ENCODE assay signal across 11 cellular contexts in genomic region chr14:49897414-49897813, GRCh38. TPM values are rescaled to one million over a fixed set of nuclear protein-coding genes. Genes with fewer than 3 reads are reported as not detected.
DNase-seq lines count a peak whose midpoint lies in the region; ATAC-seq, FAIRE-seq and TF ChIP-seq lines count a peak whose summit lies in the region.
"Had no signal": no experiment of that assay in that cellular context is flagged by ENCODE, and none has a peak within 500 bp of the region (broad histone marks: within the 10 kb centered on the region; RNA-seq: fewer than 3 reads in every experiment).

No MANE protein-coding gene starts in this region.

- WGBS in HepG2 (ENCODE audit: low lambda C conversion rate): 54% methylated on average over 1 of the region's 1 CpG
- WGBS in right lobe of liver (ENCODE audit: insufficient coverage, low coverage, low lambda C conversion rate, missing lambda C conversion rate): 17% methylated on average over 1 of the region's 1 CpG

- intact Hi-C loops in HepG2 (cut with micrococcal nuclease; ENCODE audit: unreplicated experiment): loop anchor here (5.0 kb wide), 1 partner anchor 70 kb away; no protein-coding TSS in a partner anchor
- intact Hi-C loops in right lobe of liver (cut with DNase I): loop anchor here in 1 of 2 donors (10.0 kb wide), 1 partner anchor 97 kb away; no protein-coding TSS in a partner anchor

- H3K4me3 ChIP-seq in HepG2 (replicated peaks in 1 of 3; ENCODE audit: insufficient read depth in 1 of 3, low read depth in 2 of 3, low read length in 3 of 3): peak overlapping the region in 1 of 3 experiments; percentile 34; a peak in 1 of 6 replicates
- H3K4me3 ChIP-seq in right lobe of liver: no peak overlapping the region
- peak overlapping the region; percentile 99 for H3K4me3 ChIP-seq in adipocyte (ENCODE audit: low read length)
- no peak overlapping the region for H3K4me3 ChIP-seq in mucosa of stomach (ENCODE audit: low read length)
- H3K4me3 ChIP-seq: ovary had no signal

- FAIRE-seq in HepG2 (lab: Jason Lieb, UNC): no peak

- no peaks in the 10 kb centered on the region for H3K9me3 ChIP-seq in HepG2 (ENCODE audit: low read length)
- H3K9me3 ChIP-seq in right lobe of liver: no peaks in the 10 kb centered on the region
- H3K9me3 ChIP-seq in adipocyte (ENCODE audit: control insufficient read depth, low read length): no peaks in the 10 kb centered on the region
- H3K9me3 ChIP-seq in mucosa of stomach (ENCODE audit: control insufficient read depth, low read length): no peaks in the 10 kb centered on the region
- H3K9me3 ChIP-seq: ovary had no signal

- H3K79me2 ChIP-seq in HepG2 (ENCODE audit: insufficient read depth, low read length): peaks cover 46% of the 10 kb centered on the region

- DNase-seq in HepG2 (ENCODE audit: low spot score) (no peak), right lobe of liver (no peak), adipocyte (ENCODE audit: low read depth) (no peak), germinal center (ENCODE audit: low spot score) (no peak), NCI-H774 (lab: John Stamatoyannopoulos, UW) (no peak)
- DNase-seq: activated effector memory CD4-positive, alpha-beta T cell treated with anti-CD3 and anti-CD28 coated beads, Interleukin-2, amount 50 U/mL, for 16 hours; foreskin melanocyte; ovary had no signal

- no peak for TF ChIP-seq RAD21 in HepG2 (CRISPR knock-in tag; IDR thresholded peaks at IDR 0.05)

- in situ Hi-C loops in HepG2 (cut with HindIII; ENCODE audit: extremely low pct_ligation_motif_present, low pct_unique_long_range_greater_than_20kb): no loop called here

- H3K27me3 ChIP-seq in HepG2 (ENCODE audit: control insufficient read depth in 1 of 2, insufficient read depth in 2 of 2, low read length in 2 of 2): no peaks in the 10 kb centered on the region
- H3K27me3 ChIP-seq in right lobe of liver: no peaks in the 10 kb centered on the region
- no peaks in the 10 kb centered on the region for H3K27me3 ChIP-seq in adipocyte (replicated peaks; ENCODE audit: control insufficient read depth, insufficient read depth, low read length)
- H3K27me3 ChIP-seq in mucosa of stomach (ENCODE audit: control insufficient read depth, insufficient read depth, low read length): no peaks in the 10 kb centered on the region
- H3K27me3 ChIP-seq: ovary had no signal

- no peaks in the 10 kb centered on the region; a peak in 2 of 5 replicates for H3K36me3 ChIP-seq in HepG2 (replicated peaks in 1 of 2; ENCODE audit: control insufficient read depth in 1 of 2, insufficient read depth in 2 of 2, low read length in 2 of 2)
- H3K36me3 ChIP-seq in right lobe of liver: no peaks in the 10 kb centered on the region
- H3K36me3 ChIP-seq in adipocyte (ENCODE audit: control insufficient read depth, insufficient read depth, low read length, severe bottlenecking): peaks cover 12% of the 10 kb centered on the region
- peaks cover 4% of the 10 kb centered on the region for H3K36me3 ChIP-seq in mucosa of stomach (ENCODE audit: control insufficient read depth, insufficient read depth, low read length)
- H3K36me3 ChIP-seq: ovary had no signal

- peak overlapping the region; percentile 57; the same call in 1 of the 2 replicates for H3K4me2 ChIP-seq in HepG2 (ENCODE audit: low read depth, low read length)

- TF ChIP-seq POLR2A in HepG2 (IDR thresholded peaks at IDR 0.05; ENCODE audit: insufficient read depth in 1 of 2, low read depth in 2 of 2, low read length in 2 of 2): no peak
- no peak for TF ChIP-seq POLR2A in right lobe of liver (IDR thresholded peaks at IDR 0.05)

- peaks cover 27% of the 10 kb centered on the region for H4K20me1 ChIP-seq in HepG2 (ENCODE audit: insufficient read depth, low read length)

- H2AFZ ChIP-seq in HepG2 (ENCODE audit: low read length): no peak overlapping the region

- BruUV-seq in HepG2 (replicated peaks; lab: Mats Ljungman, UMichigan): no TSS peak

- no peak for ATAC-seq in HepG2
- no peak for ATAC-seq in right lobe of liver
- ATAC-seq in HG02852 (IDR thresholded peaks at IDR 0.05; ENCODE audit: unreplicated experiment): no peak
- no peak for ATAC-seq in HG03571 (IDR thresholded peaks at IDR 0.05; ENCODE audit: unreplicated experiment)

- H3K9ac ChIP-seq in HepG2 (ENCODE audit: insufficient read depth, low read depth, low read length): no peak overlapping the region
- H3K9ac ChIP-seq in adipocyte (ENCODE audit: low read length): peak overlapping the region; percentile 100
- peak overlapping the region; percentile 60 for H3K9ac ChIP-seq in mucosa of stomach (ENCODE audit: low read length)

- POLR2A ChIA-PET in HepG2 (lab: Yijun Ruan, JAX): no interaction called here

- CTCF ChIA-PET in HepG2 (lab: Yijun Ruan, JAX; ENCODE audit: low intra/inter-chr PET ratio, low total read pairs): no interaction called here

- no peak overlapping the region for H3K27ac ChIP-seq in HepG2 (ENCODE audit: extremely low read length, insufficient read depth, low read length)
- no peak overlapping the region for H3K27ac ChIP-seq in right lobe of liver
- H3K27ac ChIP-seq: ovary had no signal

- TF ChIP-seq CTCF in HepG2 (CRISPR knock-in tag; IDR thresholded peaks at IDR 0.05): no peak
- no peak for TF ChIP-seq CTCF in right lobe of liver (IDR thresholded peaks at IDR 0.05)

- H3K4me1 ChIP-seq in HepG2 (ENCODE audit: insufficient read depth, low read length) (peaks cover 39% of the 10 kb centered on the region), right lobe of liver (peaks cover 0 to 31% (median 11%) of the 10 kb centered on the region in 4 donors), adipocyte (ENCODE audit: control insufficient read depth, insufficient read depth, low read length) (peaks cover 33% of the 10 kb centered on the region), mucosa of stomach (ENCODE audit: control insufficient read depth, insufficient read depth, low read length) (peaks cover 15% of the 10 kb centered on the region)

- TF ChIP-seq EP300 in HepG2 (IDR thresholded peaks at IDR 0.05; ENCODE audit: low read depth in 2 of 2, low read length in 2 of 2) (no peak), HepG2 (CRISPR knock-in tag; IDR thresholded peaks at IDR 0.05; ENCODE audit: borderline replicate concordance) (no peak)

TF ChIP-seq in HepG2, 621 proteins besides CTCF, POLR2A, EP300 and RAD21 (continues in another document):
- TF ChIP-seq ZEB1 (IDR thresholded peaks at IDR 0.05; ENCODE audit: insufficient replicate concordance, low read depth): no peak

RNA-seq across cellular contexts. Expression of gene ARF6, which starts 4.5 kb away (rescaled TPM):
- total RNA-seq in HepG2 (2016; rRNA removed; fragmentation: Illumina TruSeq; extraction: Trizol) (31.9 and 36.1 TPM in 2 replicates), right lobe of liver (10 to 100 TPM; 21.1 to 41.4 (median 32.4) TPM)
- 9.3 and 12.2 TPM in 2 replicates for total RNA-seq in HepG2 (2016; cell fraction: cytosol; rRNA removed; fragmentation: Illumina TruSeq; extraction: Trizol; ENCODE audit: low read depth)
- total RNA-seq in HepG2 (2016; cell fraction: insoluble cytoplasmic fraction; rRNA removed; fragmentation: Illumina TruSeq; extraction: Trizol): 35.0 TPM in 2 replicates
- total RNA-seq in HepG2 (2016; cell fraction: membrane; rRNA removed; fragmentation: Illumina TruSeq; extraction: Trizol): 33.5 and 36.6 TPM in 2 replicates
- 18.8 and 19.2 TPM in 2 replicates for total RNA-seq in HepG2 (2016; cell fraction: nucleus; rRNA removed; fragmentation: Illumina TruSeq; extraction: Trizol)
- 12.7 and 13.6 TPM in 2 replicates for polyA plus RNA-seq in HepG2 (2011; rRNA removed)
- 10.4 and 11.2 TPM in 2 replicates for polyA plus RNA-seq in HepG2 (2011; cell fraction: cytosol; rRNA removed)
- polyA plus RNA-seq in HepG2 (2011; cell fraction: nucleus; rRNA removed): 8.5 TPM in 2 replicates
- polyA plus RNA-seq in HepG2 (2012): 22.3 and 22.4 TPM in 2 replicates
- 7.1 and 10.0 TPM in 2 replicates for polyA plus RNA-seq in HepG2 (2016; cell fraction: cytosol; fragmentation: Illumina TruSeq; extraction: Trizol; ENCODE audit: low read depth)
- 45.6 and 46.6 TPM in 2 replicates for polyA plus RNA-seq in HepG2 (2016; cell fraction: insoluble cytoplasmic fraction; fragmentation: Illumina TruSeq; extraction: Trizol; ENCODE audit: low read depth)
- 20.3 and 27.1 TPM in 2 replicates for polyA plus RNA-seq in HepG2 (2016; cell fraction: membrane; fragmentation: Illumina TruSeq; extraction: Trizol; ENCODE audit: low read depth)
- 31.2 and 33.5 TPM in 2 replicates for polyA plus RNA-seq in HepG2 (2016; cell fraction: nucleus; fragmentation: Illumina TruSeq; extraction: Trizol; ENCODE audit: insufficient read depth, low read depth)
- 13.8 and 26.7 TPM in 2 replicates for polyA minus RNA-seq in HepG2 (2011; rRNA and poly(A)+ RNA removed; ENCODE audit: low replicate concordance)
- 9.2 and 10.8 TPM in 2 replicates for polyA minus RNA-seq in HepG2 (2011; cell fraction: cytosol; rRNA and poly(A)+ RNA removed)
- 10.3 and 10.9 TPM in 2 replicates for polyA minus RNA-seq in HepG2 (2011; cell fraction: nucleus; rRNA and poly(A)+ RNA removed)

RNA-seq across cellular contexts. Expression of gene NEMF, which starts 44.8 kb away (rescaled TPM):
- total RNA-seq in HepG2 (2016; rRNA removed; fragmentation: Illumina TruSeq; extraction: Trizol) (57.9 and 62.5 TPM in 2 replicates), right lobe of liver (10 to 100 TPM; 15.3 to 29.9 (median 23.4) TPM)
- 35.7 and 44.4 TPM in 2 replicates for total RNA-seq in HepG2 (2016; cell fraction: cytosol; rRNA removed; fragmentation: Illumina TruSeq; extraction: Trizol; ENCODE audit: low read depth)
- total RNA-seq in HepG2 (2016; cell fraction: insoluble cytoplasmic fraction; rRNA removed; fragmentation: Illumina TruSeq; extraction: Trizol): 59.7 and 63.0 TPM in 2 replicates
- total RNA-seq in HepG2 (2016; cell fraction: membrane; rRNA removed; fragmentation: Illumina TruSeq; extraction: Trizol): 22.3 and 26.0 TPM in 2 replicates
- 91.5 and 98.9 TPM in 2 replicates for total RNA-seq in HepG2 (2016; cell fraction: nucleus; rRNA removed; fragmentation: Illumina TruSeq; extraction: Trizol)
- polyA plus RNA-seq in HepG2 (2011; rRNA removed): 19.9 and 21.3 TPM in 2 replicates
- 6.3 and 8.5 TPM in 2 replicates for polyA plus RNA-seq in HepG2 (2011; cell fraction: cytosol; rRNA removed)
- polyA plus RNA-seq in HepG2 (2011; cell fraction: nucleus; rRNA removed): 36.3 and 47.2 TPM in 2 replicates
- polyA plus RNA-seq in HepG2 (2012): 21.6 and 25.8 TPM in 2 replicates
- 2.7 and 3.3 TPM in 2 replicates for polyA plus RNA-seq in HepG2 (2016; cell fraction: cytosol; fragmentation: Illumina TruSeq; extraction: Trizol; ENCODE audit: low read depth)
- 58.7 and 61.6 TPM in 2 replicates for polyA plus RNA-seq in HepG2 (2016; cell fraction: insoluble cytoplasmic fraction; fragmentation: Illumina TruSeq; extraction: Trizol; ENCODE audit: low read depth)
- 5.6 TPM in 2 replicates for polyA plus RNA-seq in HepG2 (2016; cell fraction: membrane; fragmentation: Illumina TruSeq; extraction: Trizol; ENCODE audit: low read depth)
- polyA plus RNA-seq in HepG2 (2016; cell fraction: nucleus; fragmentation: Illumina TruSeq; extraction: Trizol; ENCODE audit: insufficient read depth, low read depth): 92.9 and 120 TPM in 2 replicates
- 21.7 and 46.2 TPM in 2 replicates for polyA minus RNA-seq in HepG2 (2011; rRNA and poly(A)+ RNA removed; ENCODE audit: low replicate concordance)
- polyA minus RNA-seq in HepG2 (2011; cell fraction: cytosol; rRNA and poly(A)+ RNA removed): 16.4 and 23.0 TPM in 2 replicates
- polyA minus RNA-seq in HepG2 (2011; cell fraction: nucleus; rRNA and poly(A)+ RNA removed): 222 and 226 TPM in 2 replicates
